Comparison of ENCODE assay signal across 1 cellular context in genomic region chr2:37230581-37230980, GRCh38.
TF ChIP-seq lines count a peak whose summit lies in the region.

No MANE protein-coding gene starts in this region.

TF ChIP-seq in endothelial cell of umbilical vein, 7 proteins besides CTCF, POLR2A, EP300 and RAD21:
- TF ChIP-seq MYC (IDR thresholded peaks at IDR 0.05; ENCODE audit: low read depth, low read length): no peak
- TF ChIP-seq GATA2 (IDR thresholded peaks at IDR 0.05; ENCODE audit: insufficient read depth, insufficient read length, low read depth, low read length): no peak
- TF ChIP-seq JUN (IDR thresholded peaks at IDR 0.05; ENCODE audit: borderline replicate concordance, insufficient read depth, insufficient read length, low read depth): no peak
- TF ChIP-seq EZH2 (IDR thresholded peaks at IDR 0.05; ENCODE audit: borderline replicate concordance, low read depth, low read length, severe bottlenecking): no peak
- TF ChIP-seq POLR2AphosphoS5 (IDR thresholded peaks at IDR 0.05; ENCODE audit: insufficient read depth, low read depth, low read length): no peak
- TF ChIP-seq FOS (IDR thresholded peaks at IDR 0.05; ENCODE audit: borderline replicate concordance, insufficient read depth, low read length): no peak
- TF ChIP-seq MAX (IDR thresholded peaks at IDR 0.05; ENCODE audit: insufficient read depth, insufficient read length): no peak
